Comparison of ENCODE assay signal across 11 cellular contexts in the genomic region with DNA sequence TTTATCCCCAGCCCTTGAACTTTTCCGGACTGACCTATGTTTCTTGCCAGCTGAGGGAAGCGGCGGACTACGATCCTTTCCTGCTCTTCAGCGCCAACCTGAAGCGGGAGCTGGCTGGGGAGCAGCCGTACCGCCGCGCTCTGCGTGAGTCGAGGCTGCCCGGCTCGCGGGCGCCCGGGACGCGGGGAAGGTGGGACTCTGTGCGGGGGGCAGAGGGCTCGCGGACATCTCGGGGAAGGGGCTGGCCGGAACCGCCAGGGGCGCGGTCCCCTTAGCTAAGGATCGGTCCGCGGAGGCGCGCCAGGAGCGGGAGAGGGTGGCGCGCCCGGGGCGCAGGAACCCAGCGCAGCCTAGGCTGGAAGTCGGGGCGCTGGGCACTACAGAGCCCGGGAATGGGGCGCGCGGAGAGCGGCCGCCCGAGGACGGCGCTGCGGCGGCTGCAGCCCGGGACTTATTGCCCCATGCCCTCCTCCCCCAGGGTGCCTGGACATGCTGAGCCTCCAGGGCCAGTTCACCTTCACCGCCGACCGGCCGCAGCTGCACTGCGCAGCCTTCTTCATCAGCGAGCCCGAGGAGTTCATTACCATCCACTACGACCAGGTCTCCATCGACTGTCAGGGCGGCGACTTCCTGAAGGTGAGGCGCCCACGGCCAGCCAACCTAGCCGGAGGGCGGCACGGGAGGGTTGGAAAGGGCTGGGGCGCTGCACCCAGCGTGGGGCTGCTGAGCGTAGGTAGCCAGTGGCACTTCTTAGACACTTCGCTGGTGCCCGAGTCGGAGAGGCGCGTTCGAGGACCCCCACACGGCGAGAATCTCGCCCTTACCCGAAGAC. TPM values are rescaled to one million over a fixed set of nuclear protein-coding genes. Genes with fewer than 3 reads are reported as not detected.
DNase-seq lines count a peak whose midpoint lies in the region; ATAC-seq and TF ChIP-seq lines count a peak whose summit lies in the region.
"Had no signal": no experiment of that assay in that cellular context is flagged by ENCODE, and none has a peak within 500 bp of the region (broad histone marks: within the 10 kb centered on the region; RNA-seq: fewer than 3 reads in every experiment).

No MANE protein-coding gene starts in this region.

- H3K4me1 ChIP-seq in trophoblast cell (ENCODE audit: control insufficient read depth in 1 of 2, insufficient read depth in 2 of 2, low read length in 2 of 2): peaks cover 10 to 14% of the 10 kb centered on the region in 2 experiments

- no peak overlapping the region for H3K4ac ChIP-seq in trophoblast cell (ENCODE audit: low read depth, low read length)

- peak overlapping the region; percentile 73 for H3K4me2 ChIP-seq in trophoblast cell (ENCODE audit: low read length)

- no peak overlapping the region for H2AK5ac ChIP-seq in trophoblast cell (ENCODE audit: low read length)

- H3K27ac ChIP-seq in VCaP (no peak overlapping the region), trophoblast cell (ENCODE audit: low read depth, low read length) (no peak overlapping the region)
- H3K27ac ChIP-seq: tibial nerve had no signal

- peak overlapping the region; percentile 20 for H3K4me3 ChIP-seq in trophoblast cell (ENCODE audit: low read depth, low read length)
- H3K4me3 ChIP-seq: mucosa of descending colon had no signal

- TF ChIP-seq CTCF in VCaP (conservative IDR thresholded peaks at IDR 0.05) (0 out of 2 replicates have a peak, but pooled peaks have one; percentile 6), glutamatergic neuron (IDR thresholded peaks at IDR 0.05; ENCODE audit: partially characterized antibody, unreplicated experiment) (no peak)

- H3K27me3 ChIP-seq in trophoblast cell (ENCODE audit: insufficient read depth, low read length): peaks cover 32% of the 10 kb centered on the region

- DNase-seq in D341Med (ENCODE audit: low spot score) (peak; percentile 43), glutamatergic neuron (peak; percentile 63), trophoblast cell (no peak), HPDE6-E6E7 (ENCODE audit: extremely low spot score) (no peak), GM19238 (ENCODE audit: insufficient read length, low spot score) (no peak)
- DNase-seq: activated gamma-delta T cell had no signal

- no peak overlapping the region for H4K12ac ChIP-seq in trophoblast cell (ENCODE audit: low read depth, low read length)

- no peak overlapping the region for H3K9ac ChIP-seq in trophoblast cell (ENCODE audit: low read length)

- H2AFZ ChIP-seq in trophoblast cell (ENCODE audit: insufficient read depth, low read length, poor library complexity): peak overlapping the region; percentile 30

- ATAC-seq in GM18867 (IDR thresholded peaks at IDR 0.05; ENCODE audit: unreplicated experiment): no peak
- no peak for ATAC-seq in GM18858 (IDR thresholded peaks at IDR 0.05; ENCODE audit: unreplicated experiment)
- ATAC-seq: mucosa of descending colon had no signal

- H3K36me3 ChIP-seq in trophoblast cell (ENCODE audit: control insufficient read depth in 1 of 2, insufficient read depth in 2 of 2, low read length in 2 of 2): no peaks in the 10 kb centered on the region
- H3K36me3 ChIP-seq: tibial nerve had no signal

- no peak overlapping the region for H3K23ac ChIP-seq in trophoblast cell (ENCODE audit: low read length)

- H3K27me3 Mint-ChIP-seq in glutamatergic neuron (ENCODE audit: unreplicated experiment): peaks cover 7% of the 10 kb centered on the region

- peak overlapping the region; percentile 84 for H3K4me3 Mint-ChIP-seq in glutamatergic neuron (ENCODE audit: unreplicated experiment)

- no peak overlapping the region for H3K27ac Mint-ChIP-seq in glutamatergic neuron (ENCODE audit: unreplicated experiment)

- no peak overlapping the region for H4K91ac ChIP-seq in trophoblast cell (ENCODE audit: low read depth, low read length)

- no peak overlapping the region for H3K18ac ChIP-seq in trophoblast cell (ENCODE audit: low read length)

- peaks cover 1% of the 10 kb centered on the region for H3K9me3 Mint-ChIP-seq in glutamatergic neuron (ENCODE audit: unreplicated experiment)

- peaks cover 4% of the 10 kb centered on the region for H3K9me3 ChIP-seq in trophoblast cell (ENCODE audit: insufficient read depth, low read depth, low read length)
- H3K9me3 ChIP-seq: mucosa of descending colon, tibial nerve had no signal

- H3K79me1 ChIP-seq in trophoblast cell (ENCODE audit: low read length): no peaks in the 10 kb centered on the region

- H2BK12ac ChIP-seq in trophoblast cell (ENCODE audit: low read length): no peak overlapping the region

- no peak overlapping the region for H4K8ac ChIP-seq in trophoblast cell (ENCODE audit: low read depth, low read length)

- no peak overlapping the region for H3K14ac ChIP-seq in trophoblast cell (ENCODE audit: low read length)

- WGBS in trophoblast cell (ENCODE audit: extremely low coverage, insufficient coverage, insufficient read length): no CpG with 5 or more reads among the region's 81 CpGs

- no peaks in the 10 kb centered on the region for H3K36me3 Mint-ChIP-seq in glutamatergic neuron (ENCODE audit: unreplicated experiment)

- H3K4me1 Mint-ChIP-seq in glutamatergic neuron (ENCODE audit: low read depth, unreplicated experiment): no peaks in the 10 kb centered on the region

- H2BK120ac ChIP-seq in trophoblast cell (ENCODE audit: insufficient read depth, low read length, poor library complexity): no peak overlapping the region

- H2BK5ac ChIP-seq in trophoblast cell (ENCODE audit: low read depth, low read length, poor library complexity): no peak overlapping the region

- no peaks in the 10 kb centered on the region for H3K79me2 ChIP-seq in trophoblast cell (ENCODE audit: control insufficient read depth, insufficient read depth, low read length, poor library complexity)

RNA-seq across cellular contexts. Expression of a gene that starts 0.9 kb away (rescaled TPM):
- not detected for total RNA-seq in glutamatergic neuron (ENCODE audit: unreplicated experiment)
- 0.07 and 0.08 TPM in 2 replicates for polyA plus RNA-seq in trophoblast cell (2013)

Comparison
In these comparisons a context has a peak if more than half of its experiments do, and no peak if none do; other contexts are left out.
1. DNase-seq: peak in D341Med (single experiment) and glutamatergic neuron (single experiment); none in trophoblast cell (0 of 2), HPDE6-E6E7 (single experiment) and GM19238 (single experiment).